Comparison of ENCODE assay signal across 9 cellular contexts in the genomic region with DNA sequence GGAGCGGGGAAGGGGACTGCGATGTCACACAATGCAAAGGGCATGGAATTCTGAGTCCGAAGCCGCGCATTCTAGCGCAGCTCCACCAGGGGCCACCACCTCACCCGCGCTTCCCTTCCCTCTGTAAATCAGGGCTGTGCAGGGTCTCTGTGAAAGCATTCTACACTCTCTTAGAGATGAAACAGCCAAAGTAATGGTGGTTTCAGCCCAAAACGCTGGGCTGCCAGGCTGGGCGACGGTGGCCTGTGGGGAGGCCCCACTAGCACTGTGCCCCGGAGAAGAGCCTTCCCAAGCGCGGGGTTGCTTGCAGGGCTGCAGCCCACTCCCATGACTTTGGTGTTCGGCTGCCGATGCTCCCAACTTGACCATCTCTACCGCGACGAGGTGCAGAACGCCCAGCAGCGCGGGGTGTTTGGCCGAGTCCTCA. TPM values are rescaled to one million over a fixed set of nuclear protein-coding genes. Genes with fewer than 3 reads are reported as not detected.
DNase-seq lines count a peak whose midpoint lies in the region; ATAC-seq, FAIRE-seq and TF ChIP-seq lines count a peak whose summit lies in the region.
"Had no signal": no experiment of that assay in that cellular context is flagged by ENCODE, and none has a peak within 500 bp of the region (broad histone marks: within the 10 kb centered on the region; RNA-seq: fewer than 3 reads in every experiment).

No MANE protein-coding gene starts in this region.

- peak; percentile 63 for TF ChIP-seq CTCF in PC-3 (conservative IDR thresholded peaks at IDR 0.05; ENCODE audit: low read depth, low read length)
- peak; percentile 46 to 58 for TF ChIP-seq CTCF in endothelial cell of umbilical vein (IDR thresholded peaks at IDR 0.05; ENCODE audit: extremely low read depth in 1 of 2, insufficient read depth in 1 of 2, low read depth in 1 of 2, low read length in 2 of 2)
- TF ChIP-seq CTCF in neural crest cell (conservative IDR thresholded peaks at IDR 0.05), result peak; percentile 68
- no peak for TF ChIP-seq CTCF in ovary (IDR thresholded peaks at IDR 0.05)

- dilution Hi-C loops in endothelial cell of umbilical vein (cut with MboI; ENCODE audit: extremely low pct_ligation_motif_present, low sequenced_read_pairs), result no loop called here

- no peak for TF ChIP-seq POLR2A in endothelial cell of umbilical vein (IDR thresholded peaks at IDR 0.05; ENCODE audit: low read depth, low read length)
- TF ChIP-seq POLR2A in ovary (IDR thresholded peaks at IDR 0.05), result no peak

- no peak for ATAC-seq in activated T-cell treated with anti-CD3 and anti-CD28 coated beads, Interleukin-2, amount 50 U/mL, for 72 hours (replicated peaks in 1 of 2)
- ATAC-seq in PC-3 (peak; percentile 49), HG02642 (IDR thresholded peaks at IDR 0.05; ENCODE audit: poor library complexity, unreplicated experiment) (no peak)

- no peaks in the 10 kb centered on the region for H3K9me1 ChIP-seq in endothelial cell of umbilical vein (replicated peaks; ENCODE audit: control insufficient read depth, extremely low read depth, insufficient read depth, low read length)

- POLR2A ChIA-PET in PC-3 (lab: Charles Lee; ENCODE audit: unreplicated experiment), result no interaction called here
- POLR2A ChIA-PET in endothelial cell of umbilical vein (lab: Charles Lee), result no interaction called here

- H3K79me2 ChIP-seq in PC-3 (ENCODE audit: low read length), result no peaks in the 10 kb centered on the region
- no peaks in the 10 kb centered on the region for H3K79me2 ChIP-seq in endothelial cell of umbilical vein (ENCODE audit: control insufficient read depth, insufficient read depth, low read length)

- no peaks in the 10 kb centered on the region for H3K27me3 Mint-ChIP-seq in activated T-cell treated with anti-CD3 and anti-CD28 coated beads, Interleukin-2, amount 50 U/mL, for 24 hours
- H3K27me3 Mint-ChIP-seq in activated T-cell treated with anti-CD3 and anti-CD28 coated beads, Interleukin-2, amount 50 U/mL, for 72 hours (ENCODE audit: low read depth), result peaks cover 4% of the 10 kb centered on the region
- peaks cover 10% of the 10 kb centered on the region for H3K27me3 Mint-ChIP-seq in neural crest cell (ENCODE audit: low read depth)

- no peak overlapping the region for H2AFZ ChIP-seq in PC-3 (ENCODE audit: low read length)
- H2AFZ ChIP-seq in endothelial cell of umbilical vein (ENCODE audit: low read depth, low read length), result no peak overlapping the region

- no peak for TF ChIP-seq EP300 in ovary (IDR thresholded peaks at IDR 0.05)

- H3K4me1 Mint-ChIP-seq in activated T-cell treated with anti-CD3 and anti-CD28 coated beads, Interleukin-2, amount 50 U/mL, for 24 hours (ENCODE audit: low read depth), result peaks cover 81% of the 10 kb centered on the region
- H3K4me1 Mint-ChIP-seq in activated T-cell treated with anti-CD3 and anti-CD28 coated beads, Interleukin-2, amount 50 U/mL, for 72 hours (ENCODE audit: low read depth), result peaks cover 78% of the 10 kb centered on the region
- H3K4me1 Mint-ChIP-seq in neural crest cell, result peaks cover 51% of the 10 kb centered on the region

- H3K4me1 ChIP-seq in PC-3 (ENCODE audit: insufficient read depth, low read length) (peaks cover 5% of the 10 kb centered on the region; the same call in 1 of the 2 replicates), endothelial cell of umbilical vein (ENCODE audit: control insufficient read depth, extremely low read depth, insufficient read depth, low read length) (peaks cover 19% of the 10 kb centered on the region), ovary (ENCODE audit: insufficient read depth) (peaks cover 5% of the 10 kb centered on the region)

- H3K4me3 Mint-ChIP-seq in activated T-cell treated with anti-CD3 and anti-CD28 coated beads, Interleukin-2, amount 50 U/mL, for 24 hours, result no peak overlapping the region
- H3K4me3 Mint-ChIP-seq in activated T-cell treated with anti-CD3 and anti-CD28 coated beads, Interleukin-2, amount 50 U/mL, for 72 hours, result peak overlapping the region in 1 of 2 donors; percentile 62
- peak overlapping the region; percentile 54 for H3K4me3 Mint-ChIP-seq in neural crest cell

- H3K36me3 Mint-ChIP-seq in activated T-cell treated with anti-CD3 and anti-CD28 coated beads, Interleukin-2, amount 50 U/mL, for 24 hours (ENCODE audit: low read depth), result peaks cover 11% of the 10 kb centered on the region
- H3K36me3 Mint-ChIP-seq in activated T-cell treated with anti-CD3 and anti-CD28 coated beads, Interleukin-2, amount 50 U/mL, for 72 hours (ENCODE audit: insufficient read depth in 2 of 2), result peaks cover 0 to 2% of the 10 kb centered on the region in 2 donors
- no peaks in the 10 kb centered on the region for H3K36me3 Mint-ChIP-seq in neural crest cell (ENCODE audit: low read depth)

- no peak for DNase-seq in activated T-cell treated with anti-CD3 and anti-CD28 coated beads, Interleukin-2, amount 50 U/mL, for 24 hours
- no peak for DNase-seq in activated T-cell treated with anti-CD3 and anti-CD28 coated beads, Interleukin-2, amount 50 U/mL, for 72 hours
- peak; percentile 35 for DNase-seq in PC-3
- no peak for DNase-seq in endothelial cell of umbilical vein (ENCODE audit: low read depth, low spot score)
- DNase-seq in neural crest cell (ENCODE audit: low read depth, low spot score), result no peak
- no peak for DNase-seq in ovary
- DNase-seq in AML-193 (lab: John Stamatoyannopoulos, UW), result no peak

- H3K9me3 ChIP-seq in PC-3 (ENCODE audit: low read length) (no peaks in the 10 kb centered on the region), endothelial cell of umbilical vein (replicated peaks; ENCODE audit: control insufficient read depth, insufficient read depth, low read length) (no peaks in the 10 kb centered on the region), ovary (no peaks in the 10 kb centered on the region)

- H3K27ac ChIP-seq in PC-3 (ENCODE audit: low read length), result no peak overlapping the region
- H3K27ac ChIP-seq in endothelial cell of umbilical vein (ENCODE audit: insufficient read depth, low read depth, low read length), result no peak overlapping the region
- no peak overlapping the region for H3K27ac ChIP-seq in ovary

- 52 to 55% (median 53%) methylated on average over 22 to 23 of the region's 23 CpGs for WGBS in ovary, 3 donors

- peak overlapping the region; percentile 62 for H3K27ac Mint-ChIP-seq in activated T-cell treated with anti-CD3 and anti-CD28 coated beads, Interleukin-2, amount 50 U/mL, for 24 hours
- no peak overlapping the region for H3K27ac Mint-ChIP-seq in activated T-cell treated with anti-CD3 and anti-CD28 coated beads, Interleukin-2, amount 50 U/mL, for 72 hours
- no peak overlapping the region for H3K27ac Mint-ChIP-seq in neural crest cell (ENCODE audit: unreplicated experiment)

- H3K4me2 ChIP-seq in PC-3 (ENCODE audit: low read length) (peak overlapping the region; percentile 81; the same call in 1 of the 2 replicates), endothelial cell of umbilical vein (ENCODE audit: insufficient read depth, low read length) (no peak overlapping the region)

- CTCF ChIA-PET in PC-3 (lab: Charles Lee), result no interaction called here
- CTCF ChIA-PET in endothelial cell of umbilical vein (lab: Charles Lee), result interaction anchor here (0.6 to 9.4 kb wide), 8 partner anchors 7 to 134 kb away, joined by 3 to 107 read pairs (median 11); partner anchors contain the start of genes ATG9B and NOS3

- BruUV-seq in PC-3 (replicated peaks; lab: Mats Ljungman, UMichigan), result no TSS peak
- no TSS peak for BruUV-seq in endothelial cell of umbilical vein (replicated peaks; lab: Mats Ljungman, UMichigan)

- intact Hi-C loops in PC-3 (cut with micrococcal nuclease), result no loop called here
- intact Hi-C loops in endothelial cell of umbilical vein (cut with micrococcal nuclease), result loop anchor here (1.0 kb wide), 1 partner anchor 98 kb away; no protein-coding TSS in a partner anchor
- intact Hi-C loops in ovary (cut with DNase I), result loop anchor here in 3 of 4 donors (5.0 to 10.0 kb wide), 2 partner anchors 102 to 116 kb away; no protein-coding TSS in a partner anchor

- H3K9ac ChIP-seq in PC-3 (ENCODE audit: low read length) (no peak overlapping the region), endothelial cell of umbilical vein (replicated peaks; ENCODE audit: extremely low read depth, insufficient read depth, low read length) (no peak overlapping the region)

- H3F3A ChIP-seq in PC-3 (ENCODE audit: low read length, unreplicated experiment), result no peaks in the 10 kb centered on the region

- FAIRE-seq in endothelial cell of umbilical vein (lab: Jason Lieb, UNC), result peak; percentile 53

- H3K9me2 ChIP-seq in PC-3 (replicated peaks; ENCODE audit: low read length), result no peaks in the 10 kb centered on the region

- H3K27me3 ChIP-seq in PC-3 (ENCODE audit: low read length), result no peaks in the 10 kb centered on the region
- H3K27me3 ChIP-seq in endothelial cell of umbilical vein (ENCODE audit: control insufficient read depth in 2 of 2, insufficient read depth in 2 of 2, low read length in 2 of 2), result no peaks in the 10 kb centered on the region
- H3K27me3 ChIP-seq in ovary, result no peaks in the 10 kb centered on the region

- H4K20me1 ChIP-seq in PC-3 (ENCODE audit: low read length), result no peaks in the 10 kb centered on the region
- H4K20me1 ChIP-seq in endothelial cell of umbilical vein (replicated peaks; ENCODE audit: control insufficient read depth, extremely low read depth, insufficient read depth, low read length), result no peaks in the 10 kb centered on the region

- H3K36me3 ChIP-seq in PC-3 (ENCODE audit: low read depth, low read length), result no peaks in the 10 kb centered on the region
- peaks cover 0 to 21% of the 10 kb centered on the region in 2 experiments for H3K36me3 ChIP-seq in endothelial cell of umbilical vein (ENCODE audit: control insufficient read depth in 2 of 2, extremely low read depth in 1 of 2, insufficient read depth in 2 of 2, low read length in 2 of 2)
- H3K36me3 ChIP-seq in ovary, result no peaks in the 10 kb centered on the region

- H3K4me3 ChIP-seq in PC-3 (ENCODE audit: low read length) (no peak overlapping the region), endothelial cell of umbilical vein (replicated peaks in 1 of 3; ENCODE audit: insufficient read depth in 1 of 3, low read depth in 1 of 3, low read length in 3 of 3) (no peak overlapping the region), ovary (no peak overlapping the region)

- H3K9me3 Mint-ChIP-seq in activated T-cell treated with anti-CD3 and anti-CD28 coated beads, Interleukin-2, amount 50 U/mL, for 24 hours, result no peaks in the 10 kb centered on the region
- H3K9me3 Mint-ChIP-seq in activated T-cell treated with anti-CD3 and anti-CD28 coated beads, Interleukin-2, amount 50 U/mL, for 72 hours, result no peaks in the 10 kb centered on the region
- no peaks in the 10 kb centered on the region for H3K9me3 Mint-ChIP-seq in neural crest cell

RNA-seq across cellular contexts. Expression of gene ATG9B, which starts 11.4 kb away (rescaled TPM):
- 10 to 100 TPM in 1 of 2 donors, 1 to 10 TPM in 1; 9.0 to 10.1 TPM for total RNA-seq in activated T-cell treated with anti-CD3 and anti-CD28 coated beads, Interleukin-2, amount 50 U/mL, for 72 hours
- 1.2 and 1.3 TPM in 2 replicates for total RNA-seq in PC-3 (2014; rRNA removed)
- total RNA-seq in endothelial cell of umbilical vein, result not detected in 2 replicates
- polyA plus RNA-seq in endothelial cell of umbilical vein, result 0.02 and 0.04 TPM in 2 replicates
- 0.03 and 0.10 TPM in 2 replicates for polyA plus RNA-seq in endothelial cell of umbilical vein (2011; cell fraction: cytosol; rRNA removed)
- polyA plus RNA-seq in endothelial cell of umbilical vein (2011; cell fraction: nucleus; rRNA removed), result 0.83 and 0.92 TPM in 2 replicates
- 2.6 and 4.2 TPM in 2 replicates for polyA plus RNA-seq in endothelial cell of umbilical vein (2012)
- 0.04 TPM in 1 of 2 replicates, not detected in the other for polyA minus RNA-seq in endothelial cell of umbilical vein
- polyA minus RNA-seq in endothelial cell of umbilical vein (2011; cell fraction: cytosol; rRNA and poly(A)+ RNA removed), result not detected
- not detected in 2 replicates for polyA minus RNA-seq in endothelial cell of umbilical vein (2011; cell fraction: nucleus; rRNA and poly(A)+ RNA removed)
- total RNA-seq in neural crest cell, result 8.0 and 9.2 TPM in 2 replicates
- total RNA-seq in ovary, result 1 to 10 TPM in 1 of 7 donors, under 1 TPM in 6; 0.18 to 1.0 (median 0.40) TPM
- under 1 TPM; 0.03 to 0.19 TPM for polyA plus RNA-seq in ovary

RNA-seq across cellular contexts. Expression of gene ABCB8, which starts 15.3 kb away (rescaled TPM):
- total RNA-seq in activated T-cell treated with anti-CD3 and anti-CD28 coated beads, Interleukin-2, amount 50 U/mL, for 72 hours, result 10 to 100 TPM; 46.6 to 49.6 TPM
- total RNA-seq in PC-3 (2014; rRNA removed), result 58.4 and 95.7 TPM in 2 replicates
- 46.3 and 48.5 TPM in 2 replicates for total RNA-seq in endothelial cell of umbilical vein
- polyA plus RNA-seq in endothelial cell of umbilical vein, result 38.0 and 43.2 TPM in 2 replicates
- polyA plus RNA-seq in endothelial cell of umbilical vein (2011; cell fraction: cytosol; rRNA removed), result 17.0 and 24.0 TPM in 2 replicates
- polyA plus RNA-seq in endothelial cell of umbilical vein (2011; cell fraction: nucleus; rRNA removed), result 72.9 and 73.6 TPM in 2 replicates
- polyA plus RNA-seq in endothelial cell of umbilical vein (2012), result 25.7 and 27.7 TPM in 2 replicates
- polyA minus RNA-seq in endothelial cell of umbilical vein, result 31.4 and 40.4 TPM in 2 replicates
- polyA minus RNA-seq in endothelial cell of umbilical vein (2011; cell fraction: cytosol; rRNA and poly(A)+ RNA removed), result 24.2 TPM
- polyA minus RNA-seq in endothelial cell of umbilical vein (2011; cell fraction: nucleus; rRNA and poly(A)+ RNA removed), result 27.7 and 42.7 TPM in 2 replicates
- 42.3 and 43.5 TPM in 2 replicates for total RNA-seq in neural crest cell
- 10 to 100 TPM; 15.5 to 45.2 (median 29.1) TPM for total RNA-seq in ovary
- 10 to 100 TPM in 1 of 2 donors, 1 to 10 TPM in 1; 6.1 to 14.7 TPM for polyA plus RNA-seq in ovary

RNA-seq across cellular contexts. Expression of gene NOS3, which starts 22.1 kb away (rescaled TPM):
- 1 to 10 TPM; 6.8 to 8.1 TPM for total RNA-seq in activated T-cell treated with anti-CD3 and anti-CD28 coated beads, Interleukin-2, amount 50 U/mL, for 72 hours
- total RNA-seq in PC-3 (2014; rRNA removed) (0.66 and 2.5 TPM in 2 replicates), endothelial cell of umbilical vein (51.4 and 82.8 TPM in 2 replicates), neural crest cell (6.1 and 7.4 TPM in 2 replicates), ovary (10 to 100 TPM in 1 of 7 donors, 1 to 10 TPM in 6; 2.9 to 26.0 (median 5.4) TPM)
- polyA plus RNA-seq in endothelial cell of umbilical vein (95.1 and 120 TPM in 2 replicates), ovary (1 to 10 TPM; 1.0 to 8.9 TPM)
- 35.6 and 46.0 TPM in 2 replicates for polyA plus RNA-seq in endothelial cell of umbilical vein (2011; cell fraction: cytosol; rRNA removed)
- polyA plus RNA-seq in endothelial cell of umbilical vein (2011; cell fraction: nucleus; rRNA removed), result 101 and 123 TPM in 2 replicates
- polyA plus RNA-seq in endothelial cell of umbilical vein (2012), result 59.2 and 81.5 TPM in 2 replicates
- 55.3 and 69.1 TPM in 2 replicates for polyA minus RNA-seq in endothelial cell of umbilical vein
- not detected for polyA minus RNA-seq in endothelial cell of umbilical vein (2011; cell fraction: cytosol; rRNA and poly(A)+ RNA removed)
- 40.8 and 66.5 TPM in 2 replicates for polyA minus RNA-seq in endothelial cell of umbilical vein (2011; cell fraction: nucleus; rRNA and poly(A)+ RNA removed)

RNA-seq across cellular contexts. Expression of gene KCNH2, which starts 34.8 kb away (rescaled TPM):
- total RNA-seq in activated T-cell treated with anti-CD3 and anti-CD28 coated beads, Interleukin-2, amount 50 U/mL, for 72 hours, result under 1 TPM; 0.72 to 0.77 TPM
- total RNA-seq in PC-3 (2014; rRNA removed) (0.84 and 1.6 TPM in 2 replicates), endothelial cell of umbilical vein (0.09 TPM in 1 of 2 replicates, not detected in the other), neural crest cell (10.7 and 12.4 TPM in 2 replicates), ovary (10 to 100 TPM in 2 of 7 donors, 1 to 10 TPM in 5; 2.0 to 26.3 (median 8.0) TPM)
- polyA plus RNA-seq in endothelial cell of umbilical vein (0.03 and 0.10 TPM in 2 replicates), ovary (1 to 10 TPM; 3.0 to 5.0 TPM)
- 0.06 TPM in 2 replicates for polyA plus RNA-seq in endothelial cell of umbilical vein (2011; cell fraction: cytosol; rRNA removed)
- polyA plus RNA-seq in endothelial cell of umbilical vein (2011; cell fraction: nucleus; rRNA removed), result 0.07 and 0.15 TPM in 2 replicates
- 0.08 and 0.14 TPM in 2 replicates for polyA plus RNA-seq in endothelial cell of umbilical vein (2012)
- 3.1 TPM in 2 replicates for polyA minus RNA-seq in endothelial cell of umbilical vein
- polyA minus RNA-seq in endothelial cell of umbilical vein (2011; cell fraction: cytosol; rRNA and poly(A)+ RNA removed), result not detected
- not detected in 2 replicates for polyA minus RNA-seq in endothelial cell of umbilical vein (2011; cell fraction: nucleus; rRNA and poly(A)+ RNA removed)
- total RNA-seq: dermis microvascular lymphatic vessel endothelial cell had no signal

RNA-seq across cellular contexts. Expression of gene ASIC3, which starts 35.4 kb away (rescaled TPM):
- 10 to 100 TPM; 14.4 to 15.7 TPM for total RNA-seq in activated T-cell treated with anti-CD3 and anti-CD28 coated beads, Interleukin-2, amount 50 U/mL, for 72 hours
- total RNA-seq in PC-3 (2014; rRNA removed) (1.7 and 2.6 TPM in 2 replicates), endothelial cell of umbilical vein (0.69 and 1.4 TPM in 2 replicates), neural crest cell (4.7 and 6.0 TPM in 2 replicates), ovary (1 to 10 TPM; 2.5 to 9.4 (median 4.5) TPM)
- polyA plus RNA-seq in endothelial cell of umbilical vein (0.70 and 1.1 TPM in 2 replicates), ovary (1 to 10 TPM; 1.0 to 2.9 TPM)
- polyA plus RNA-seq in endothelial cell of umbilical vein (2011; cell fraction: cytosol; rRNA removed), result 0.14 and 0.16 TPM in 2 replicates
- polyA plus RNA-seq in endothelial cell of umbilical vein (2011; cell fraction: nucleus; rRNA removed), result 3.4 and 5.3 TPM in 2 replicates
- polyA plus RNA-seq in endothelial cell of umbilical vein (2012), result 1.0 and 1.6 TPM in 2 replicates
- polyA minus RNA-seq in endothelial cell of umbilical vein, result 0.34 and 0.38 TPM in 2 replicates
- 1.7 TPM for polyA minus RNA-seq in endothelial cell of umbilical vein (2011; cell fraction: cytosol; rRNA and poly(A)+ RNA removed)
- polyA minus RNA-seq in endothelial cell of umbilical vein (2011; cell fraction: nucleus; rRNA and poly(A)+ RNA removed), result 1.1 and 1.5 TPM in 2 replicates

Comparison
In these comparisons a context has a peak if more than half of its experiments do, and no peak if none do; other contexts are left out.
1. CTCF ChIP-seq: peak in PC-3 (single experiment), endothelial cell of umbilical vein (2 of 2) and neural crest cell (single experiment); none in ovary (0 of 3).